ENCODE assay signal across 1 cellular context in genomic region chr2:222693837-222694236, GRCh38.
TF ChIP-seq lines count a peak whose summit lies in the region.

No MANE protein-coding gene starts in this region.

TF ChIP-seq in IMR-90, 13 proteins besides CTCF, POLR2A, EP300 and RAD21 (continued from another document):
- no peak for TF ChIP-seq RCOR1 (IDR thresholded peaks at IDR 0.05; ENCODE audit: insufficient replicate concordance, low read length)
- no peak for TF ChIP-seq NFE2L2 (IDR thresholded peaks at IDR 0.05; ENCODE audit: low read depth, low read length)
- TF ChIP-seq FOS (IDR thresholded peaks at IDR 0.05; ENCODE audit: low read depth, low read length), result no peak
- no peak for TF ChIP-seq SMC3 (IDR thresholded peaks at IDR 0.05; ENCODE audit: low read depth, low read length)
- TF ChIP-seq MAFK (IDR thresholded peaks at IDR 0.05; ENCODE audit: low read depth, low read length), result no peak
- TF ChIP-seq, protein P1, sequence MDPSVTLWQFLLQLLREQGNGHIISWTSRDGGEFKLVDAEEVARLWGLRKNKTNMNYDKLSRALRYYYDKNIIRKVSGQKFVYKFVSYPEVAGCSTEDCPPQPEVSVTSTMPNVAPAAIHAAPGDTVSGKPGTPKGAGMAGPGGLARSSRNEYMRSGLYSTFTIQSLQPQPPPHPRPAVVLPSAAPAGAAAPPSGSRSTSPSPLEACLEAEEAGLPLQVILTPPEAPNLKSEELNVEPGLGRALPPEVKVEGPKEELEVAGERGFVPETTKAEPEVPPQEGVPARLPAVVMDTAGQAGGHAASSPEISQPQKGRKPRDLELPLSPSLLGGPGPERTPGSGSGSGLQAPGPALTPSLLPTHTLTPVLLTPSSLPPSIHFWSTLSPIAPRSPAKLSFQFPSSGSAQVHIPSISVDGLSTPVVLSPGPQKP (IDR thresholded peaks at IDR 0.05; ENCODE audit: borderline replicate concordance, low read depth, low read length), result no peak
TF ChIP-seq in IMR-90: peak in this region for 0.
